ENCODE assay signal across 12 cellular contexts in the genomic region with DNA sequence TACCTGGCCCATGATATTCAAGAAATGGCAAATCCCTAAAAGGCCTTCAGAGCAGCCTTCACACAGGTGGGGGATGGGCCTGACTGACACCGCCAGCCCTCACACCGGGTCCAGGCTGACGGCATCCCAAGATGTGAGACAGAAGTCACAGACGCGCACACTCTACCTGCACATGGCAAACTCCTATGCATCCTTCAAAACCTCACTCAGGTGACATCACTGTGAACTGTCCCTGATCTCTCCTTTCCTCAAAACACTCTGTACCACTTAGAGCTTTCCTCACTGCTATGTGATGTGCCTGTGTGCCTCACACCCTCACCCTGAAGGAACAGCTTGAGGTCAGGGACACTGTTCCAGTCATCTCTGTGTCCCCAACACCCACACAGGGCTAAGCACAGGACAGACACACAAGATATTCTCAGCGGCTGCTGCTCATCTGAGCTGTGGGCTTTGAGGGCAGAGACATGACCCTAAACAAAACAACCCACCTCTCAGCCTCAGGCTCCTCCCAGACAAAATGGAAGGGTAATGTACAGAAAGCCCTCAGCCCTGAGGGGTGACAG. TPM values are rescaled to one million over a fixed set of nuclear protein-coding genes. Genes with fewer than 3 reads are reported as not detected.
DNase-seq lines count a peak whose midpoint lies in the region; ATAC-seq and TF ChIP-seq lines count a peak whose summit lies in the region.
"Had no signal": no experiment of that assay in that cellular context is flagged by ENCODE, and none has a peak within 500 bp of the region (broad histone marks: within the 10 kb centered on the region; RNA-seq: fewer than 3 reads in every experiment).

No MANE protein-coding gene starts in this region.

- peak overlapping the region; percentile 34 for H3K4me3 Mint-ChIP-seq in activated naive CD4-positive, alpha-beta T cell treated with anti-CD3 and anti-CD28 coated beads for 36 hours
- peak overlapping the region; percentile 88 for H3K4me3 Mint-ChIP-seq in activated naive CD8-positive, alpha-beta T cell
- H3K4me3 Mint-ChIP-seq in naive B cell, result peak overlapping the region; percentile 42 to 94 (median 88)

- ATAC-seq in naive B cell (ENCODE audit: low read depth in 2 of 2), result no peak
- ATAC-seq in GM21390 (IDR thresholded peaks at IDR 0.05; ENCODE audit: unreplicated experiment), result no peak
- ATAC-seq: esophagus mucosa had no signal

- H3K27me3 Mint-ChIP-seq in activated naive CD4-positive, alpha-beta T cell treated with anti-CD3 and anti-CD28 coated beads for 36 hours (ENCODE audit: low read depth), result no peaks in the 10 kb centered on the region
- no peaks in the 10 kb centered on the region for H3K27me3 Mint-ChIP-seq in activated naive CD8-positive, alpha-beta T cell
- no peaks in the 10 kb centered on the region for H3K27me3 Mint-ChIP-seq in naive B cell

- no peaks in the 10 kb centered on the region for H3K27me3 ChIP-seq in uterus
- H3K27me3 ChIP-seq: breast epithelium had no signal

- peak; percentile 16 for DNase-seq in activated naive CD4-positive, alpha-beta T cell treated with anti-CD3 and anti-CD28 coated beads for 36 hours
- no peak for DNase-seq in activated naive CD4-positive, alpha-beta T cell treated with anti-CD3 and anti-CD28 coated beads, Interleukin-2, amount 50 U/mL, for 16 hours
- no peak for DNase-seq in naive B cell
- no peak for DNase-seq in uterus
- DNase-seq in NCI-H510A treated with DMSO at 0.1 percent for 48 hours (lab: John Stamatoyannopoulos, UW), result no peak
- no peak for DNase-seq in SKM-1 (lab: John Stamatoyannopoulos, UW; ENCODE audit: unreplicated experiment)
- DNase-seq: NCI-H1436, NCI-H774 had no signal

- H3K4me1 Mint-ChIP-seq in activated naive CD4-positive, alpha-beta T cell treated with anti-CD3 and anti-CD28 coated beads for 36 hours (ENCODE audit: low read depth), result peaks cover 70% of the 10 kb centered on the region
- peaks cover 74% of the 10 kb centered on the region for H3K4me1 Mint-ChIP-seq in activated naive CD8-positive, alpha-beta T cell (ENCODE audit: low read depth)
- peaks cover 66 to 91% (median 68%) of the 10 kb centered on the region in 3 donors for H3K4me1 Mint-ChIP-seq in naive B cell

- H3K27ac ChIP-seq in uterus, result peak overlapping the region; percentile 11 to 90

- TF ChIP-seq CTCF in uterus (IDR thresholded peaks at IDR 0.05), result no peak

- H3K4me1 ChIP-seq in uterus, result peaks cover 1 to 32% of the 10 kb centered on the region in 2 donors

- no peak overlapping the region for H3K4me3 ChIP-seq in uterus
- H3K4me3 ChIP-seq: breast epithelium had no signal

- TF ChIP-seq POLR2A in uterus (IDR thresholded peaks at IDR 0.05), result no peak

- H3K27ac Mint-ChIP-seq in activated naive CD4-positive, alpha-beta T cell treated with anti-CD3 and anti-CD28 coated beads for 36 hours, result peak overlapping the region; percentile 55
- peak overlapping the region; percentile 94 for H3K27ac Mint-ChIP-seq in activated naive CD8-positive, alpha-beta T cell
- peak overlapping the region in 5 of 6 donors; percentile 82 to 98 (median 98) for H3K27ac Mint-ChIP-seq in naive B cell

- H3K9me3 ChIP-seq in uterus, result no peaks in the 10 kb centered on the region
- H3K9me3 ChIP-seq: breast epithelium had no signal

- CTCF ChIA-PET in activated naive CD4-positive, alpha-beta T cell treated with anti-CD3 and anti-CD28 coated beads for 36 hours (lab: Charles Lee), result interaction anchor here (1.5 to 5.9 kb wide), 2 partner anchors 8 to 11 kb away, joined by 5 to 47 read pairs; no protein-coding TSS in a partner anchor

- H3K9me3 Mint-ChIP-seq in activated naive CD4-positive, alpha-beta T cell treated with anti-CD3 and anti-CD28 coated beads for 36 hours, result no peaks in the 10 kb centered on the region
- H3K9me3 Mint-ChIP-seq in activated naive CD8-positive, alpha-beta T cell (ENCODE audit: low read depth), result no peaks in the 10 kb centered on the region
- no peaks in the 10 kb centered on the region for H3K9me3 Mint-ChIP-seq in naive B cell

- H3K36me3 Mint-ChIP-seq in activated naive CD4-positive, alpha-beta T cell treated with anti-CD3 and anti-CD28 coated beads for 36 hours (ENCODE audit: low read depth), result peaks cover 4% of the 10 kb centered on the region
- no peaks in the 10 kb centered on the region for H3K36me3 Mint-ChIP-seq in activated naive CD8-positive, alpha-beta T cell
- peaks cover 0 to 7% of the 10 kb centered on the region in 2 donors for H3K36me3 Mint-ChIP-seq in naive B cell

- H3K36me3 ChIP-seq in uterus, result no peaks in the 10 kb centered on the region
- H3K36me3 ChIP-seq: breast epithelium had no signal

- intact Hi-C loops in activated naive CD4-positive, alpha-beta T cell treated with anti-CD3 and anti-CD28 coated beads for 36 hours (cut with micrococcal nuclease), result no loop called here
- intact Hi-C loops in uterus (cut with DNase I; ENCODE audit: low total_unique reads), result no loop called here

RNA-seq across cellular contexts. Expression of a gene that starts 27.5 kb away (rescaled TPM):
- total RNA-seq in activated naive CD4-positive, alpha-beta T cell treated with anti-CD3 and anti-CD28 coated beads for 36 hours, result 10 to 100 TPM; 50.4 to 51.1 TPM
- polyA plus RNA-seq in naive B cell (ENCODE audit: low read depth in 6 of 6), result 100 to 1,000 TPM; 103 to 150 (median 124) TPM
- total RNA-seq in uterus, result 100 to 1,000 TPM in 1 of 4 donors, 10 to 100 TPM in 3; 41.5 to 112 (median 57.8) TPM

Comparison
In these comparisons a context has a peak if more than half of its experiments do, and no peak if none do; other contexts are left out.
1. H3K4me3 Mint-ChIP-seq: peak in every context shown above with its lines; median percentile 88 in activated naive CD8-positive, alpha-beta T cell; 88 in naive B cell; 34 in activated naive CD4-positive, alpha-beta T cell treated with anti-CD3 and anti-CD28 coated beads for 36 hours.